In the genomic region with DNA sequence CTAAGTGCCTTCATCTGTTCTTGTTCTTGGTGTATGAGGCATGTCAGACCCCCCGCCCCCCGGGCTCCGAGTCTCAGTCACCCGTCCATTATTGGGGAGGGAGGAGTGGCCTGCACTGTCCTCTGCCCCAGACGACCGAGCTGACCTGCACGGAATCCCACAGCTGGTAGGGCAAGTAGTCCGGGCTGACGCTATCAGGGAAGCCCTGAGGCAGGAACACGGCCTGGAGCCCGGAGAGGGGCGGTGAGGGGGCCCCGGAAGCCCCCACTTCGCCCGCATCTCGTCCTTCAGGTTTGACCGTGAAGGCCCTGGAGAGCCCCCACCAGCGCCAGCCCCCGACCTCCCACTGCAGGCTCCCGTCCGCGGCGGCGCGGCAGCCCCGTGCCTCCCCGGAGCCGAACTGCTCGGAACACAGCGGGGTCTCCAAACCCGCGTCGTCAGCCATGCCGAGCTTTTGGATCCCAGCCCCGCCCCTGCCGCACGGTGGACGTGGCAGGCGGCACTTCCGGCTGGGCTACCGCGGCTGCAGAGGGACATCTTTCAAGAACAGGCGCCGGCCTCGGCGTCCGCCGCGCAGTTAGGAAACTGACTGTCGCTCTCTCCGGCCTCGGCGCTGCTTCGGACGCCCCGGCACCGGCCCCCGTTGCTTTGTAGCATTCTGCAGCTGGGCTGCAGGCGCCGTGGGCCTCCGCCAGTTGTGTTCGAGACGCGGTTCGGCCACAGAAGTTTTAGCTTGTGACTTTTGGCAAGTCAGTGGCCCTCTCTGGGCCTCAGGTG, we compare ENCODE assay signal across 1 cellular context.
TF ChIP-seq lines count a peak whose summit lies in the region.

A gene (minus strand): TSS at position 463 of the 777 bp plus-strand sequence. CDS start 18 bp downstream, at position 445.

TF ChIP-seq in HepG2, 621 proteins besides CTCF, POLR2A, EP300 and RAD21 (continued from another document and continues in another):
- TF ChIP-seq, protein P1, sequence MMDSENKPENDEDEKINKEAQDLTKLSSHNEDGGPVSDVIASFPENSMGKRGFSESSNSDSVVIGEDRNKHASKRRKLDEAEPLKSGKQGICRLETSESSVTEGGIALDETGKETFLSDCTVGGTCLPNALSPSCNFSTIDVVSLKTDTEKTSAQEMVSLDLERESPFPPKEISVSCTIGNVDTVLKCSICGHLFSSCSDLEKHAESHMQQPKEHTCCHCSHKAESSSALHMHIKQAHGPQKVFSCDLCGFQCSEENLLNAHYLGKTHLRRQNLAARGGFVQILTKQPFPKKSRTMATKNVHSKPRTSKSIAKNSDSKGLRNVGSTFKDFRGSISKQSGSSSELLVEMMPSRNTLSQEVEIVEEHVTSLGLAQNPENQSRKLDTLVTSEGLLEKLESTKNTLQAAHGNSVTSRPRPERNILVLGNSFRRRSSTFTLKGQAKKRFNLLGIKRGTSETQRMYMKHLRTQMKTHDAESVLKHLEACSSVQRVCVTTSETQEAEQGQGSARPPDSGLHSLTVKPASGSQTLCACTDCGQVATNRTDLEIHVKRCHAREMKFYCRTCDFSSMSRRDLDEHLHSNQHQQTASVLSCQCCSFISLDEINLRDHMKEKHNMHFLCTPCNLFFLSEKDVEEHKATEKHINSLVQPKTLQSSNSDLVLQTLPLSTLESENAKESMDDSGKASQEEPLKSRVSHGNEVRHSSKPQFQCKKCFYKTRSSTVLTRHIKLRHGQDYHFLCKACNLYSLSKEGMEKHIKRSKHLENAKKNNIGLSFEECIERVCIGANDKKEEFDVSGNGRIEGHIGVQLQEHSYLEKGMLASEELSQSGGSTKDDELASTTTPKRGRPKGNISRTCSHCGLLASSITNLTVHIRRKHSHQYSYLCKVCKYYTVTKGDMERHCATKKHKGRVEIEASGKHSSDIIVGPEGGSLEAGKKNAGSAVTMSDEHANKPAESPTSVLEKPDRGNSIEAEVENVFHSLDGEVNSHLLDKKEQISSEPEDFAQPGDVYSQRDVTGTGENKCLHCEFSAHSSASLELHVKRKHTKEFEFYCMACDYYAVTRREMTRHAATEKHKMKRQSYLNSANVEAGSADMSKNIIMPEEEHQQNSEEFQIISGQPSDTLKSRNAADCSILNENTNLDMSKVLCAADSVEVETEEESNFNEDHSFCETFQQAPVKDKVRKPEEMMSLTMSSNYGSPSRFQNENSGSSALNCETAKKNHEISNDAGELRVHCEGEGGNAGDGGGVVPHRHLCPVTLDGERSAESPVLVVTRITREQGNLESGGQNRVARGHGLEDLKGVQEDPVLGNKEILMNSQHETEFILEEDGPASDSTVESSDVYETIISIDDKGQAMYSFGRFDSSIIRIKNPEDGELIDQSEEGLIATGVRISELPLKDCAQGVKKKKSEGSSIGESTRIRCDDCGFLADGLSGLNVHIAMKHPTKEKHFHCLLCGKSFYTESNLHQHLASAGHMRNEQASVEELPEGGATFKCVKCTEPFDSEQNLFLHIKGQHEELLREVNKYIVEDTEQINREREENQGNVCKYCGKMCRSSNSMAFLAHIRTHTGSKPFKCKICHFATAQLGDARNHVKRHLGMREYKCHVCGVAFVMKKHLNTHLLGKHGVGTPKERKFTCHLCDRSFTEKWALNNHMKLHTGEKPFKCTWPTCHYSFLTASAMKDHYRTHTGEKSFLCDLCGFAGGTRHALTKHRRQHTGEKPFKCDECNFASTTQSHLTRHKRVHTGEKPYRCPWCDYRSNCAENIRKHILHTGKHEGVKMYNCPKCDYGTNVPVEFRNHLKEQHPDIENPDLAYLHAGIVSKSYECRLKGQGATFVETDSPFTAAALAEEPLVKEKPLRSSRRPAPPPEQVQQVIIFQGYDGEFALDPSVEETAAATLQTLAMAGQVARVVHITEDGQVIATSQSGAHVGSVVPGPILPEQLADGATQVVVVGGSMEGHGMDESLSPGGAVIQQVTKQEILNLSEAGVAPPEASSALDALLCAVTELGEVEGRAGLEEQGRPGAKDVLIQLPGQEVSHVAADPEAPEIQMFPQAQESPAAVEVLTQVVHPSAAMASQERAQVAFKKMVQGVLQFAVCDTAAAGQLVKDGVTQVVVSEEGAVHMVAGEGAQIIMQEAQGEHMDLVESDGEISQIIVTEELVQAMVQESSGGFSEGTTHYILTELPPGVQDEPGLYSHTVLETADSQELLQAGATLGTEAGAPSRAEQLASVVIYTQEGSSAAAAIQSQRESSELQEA (CRISPR knock-in tag; IDR thresholded peaks at IDR 0.05; ENCODE audit: not compliant biosample characterization), result peak; percentile 95
- TF ChIP-seq CHCHD3 (CRISPR knock-in tag; IDR thresholded peaks at IDR 0.05) (peak; percentile 88; the same call in 1 of the 2 replicates), PRMT3 (CRISPR knock-in tag; IDR thresholded peaks at IDR 0.05; ENCODE audit: borderline replicate concordance, low read depth) (peak; percentile 39; the same call in 1 of the 2 replicates), ZNF558 (CRISPR knock-in tag; IDR thresholded peaks at IDR 0.05; ENCODE audit: borderline replicate concordance) (peak; percentile 69; the same call in 1 of the 2 replicates), ATF1 (CRISPR knock-in tag; IDR thresholded peaks at IDR 0.05) (peak; percentile 64), CENPT (CRISPR knock-in tag; IDR thresholded peaks at IDR 0.05; ENCODE audit: low read depth) (no peak), NFYB (CRISPR knock-in tag; IDR thresholded peaks at IDR 0.05) (peak; percentile 56), RELA (CRISPR knock-in tag; IDR thresholded peaks at IDR 0.05) (0 out of 2 replicates have a peak, but pooled peaks have one; percentile 29), MXD4 (CRISPR knock-in tag; IDR thresholded peaks at IDR 0.05) (no peak; the same call in none of the 2 replicates), MYNN (CRISPR knock-in tag; IDR thresholded peaks at IDR 0.05; ENCODE audit: low read depth) (peak; percentile 54; the same call in 1 of the 2 replicates), XRCC5 (optimal IDR thresholded peaks at IDR 0.05; ENCODE audit: low read length) (peak; percentile 91), MTF2 (CRISPR knock-in tag; IDR thresholded peaks at IDR 0.05; ENCODE audit: borderline replicate concordance) (no peak), NPAS2 (CRISPR knock-in tag; IDR thresholded peaks at IDR 0.05; ENCODE audit: borderline replicate concordance) (no peak), RCOR2 (CRISPR knock-in tag; IDR thresholded peaks at IDR 0.05) (peak; percentile 62; the same call in 1 of the 2 replicates), ZSCAN20 (CRISPR knock-in tag; IDR thresholded peaks at IDR 0.05; ENCODE audit: borderline replicate concordance) (peak; percentile 86; the same call in 1 of the 2 replicates), ZMYM2 (CRISPR knock-in tag; IDR thresholded peaks at IDR 0.05) (peak; percentile 33; the same call in 1 of the 2 replicates), SRSF9 (IDR thresholded peaks at IDR 0.05; ENCODE audit: borderline replicate concordance, insufficient read depth, low read depth, low read length, poor library complexity, severe bottlenecking) (no peak), ZNF839 (CRISPR knock-in tag; IDR thresholded peaks at IDR 0.05; ENCODE audit: borderline replicate concordance) (peak; percentile 95), NCOR1 (IDR thresholded peaks at IDR 0.05; ENCODE audit: borderline replicate concordance, low read length) (peak; percentile 37; the same call in 1 of the 2 replicates), AHR (CRISPR knock-in tag; IDR thresholded peaks at IDR 0.05) (peak; percentile 86), ZNF431 (CRISPR knock-in tag; IDR thresholded peaks at IDR 0.05; ENCODE audit: borderline replicate concordance, low read depth) (peak; percentile 76; the same call in 1 of the 2 replicates), HNRNPL (IDR thresholded peaks at IDR 0.05; ENCODE audit: low read depth, low read length) (peak; percentile 52; the same call in 1 of the 2 replicates), MATR3 (CRISPR knock-in tag; IDR thresholded peaks at IDR 0.05) (no peak), ZNF670 (CRISPR knock-in tag; IDR thresholded peaks at IDR 0.05; ENCODE audit: borderline replicate concordance) (peak; percentile 64; the same call in 1 of the 2 replicates), SP2 (CRISPR knock-in tag; IDR thresholded peaks at IDR 0.05) (peak; percentile 48)
- TF ChIP-seq, protein P2, sequence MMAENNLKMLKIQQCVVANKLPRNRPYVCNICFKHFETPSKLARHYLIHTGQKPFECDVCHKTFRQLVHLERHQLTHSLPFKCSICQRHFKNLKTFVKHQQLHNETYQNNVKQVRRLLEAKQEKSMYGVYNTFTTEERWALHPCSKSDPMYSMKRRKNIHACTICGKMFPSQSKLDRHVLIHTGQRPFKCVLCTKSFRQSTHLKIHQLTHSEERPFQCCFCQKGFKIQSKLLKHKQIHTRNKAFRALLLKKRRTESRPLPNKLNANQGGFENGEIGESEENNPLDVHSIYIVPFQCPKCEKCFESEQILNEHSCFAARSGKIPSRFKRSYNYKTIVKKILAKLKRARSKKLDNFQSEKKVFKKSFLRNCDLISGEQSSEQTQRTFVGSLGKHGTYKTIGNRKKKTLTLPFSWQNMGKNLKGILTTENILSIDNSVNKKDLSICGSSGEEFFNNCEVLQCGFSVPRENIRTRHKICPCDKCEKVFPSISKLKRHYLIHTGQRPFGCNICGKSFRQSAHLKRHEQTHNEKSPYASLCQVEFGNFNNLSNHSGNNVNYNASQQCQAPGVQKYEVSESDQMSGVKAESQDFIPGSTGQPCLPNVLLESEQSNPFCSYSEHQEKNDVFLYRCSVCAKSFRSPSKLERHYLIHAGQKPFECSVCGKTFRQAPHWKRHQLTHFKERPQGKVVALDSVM (CRISPR knock-in tag; IDR thresholded peaks at IDR 0.05), result peak; percentile 80
- TF ChIP-seq, protein P3, sequence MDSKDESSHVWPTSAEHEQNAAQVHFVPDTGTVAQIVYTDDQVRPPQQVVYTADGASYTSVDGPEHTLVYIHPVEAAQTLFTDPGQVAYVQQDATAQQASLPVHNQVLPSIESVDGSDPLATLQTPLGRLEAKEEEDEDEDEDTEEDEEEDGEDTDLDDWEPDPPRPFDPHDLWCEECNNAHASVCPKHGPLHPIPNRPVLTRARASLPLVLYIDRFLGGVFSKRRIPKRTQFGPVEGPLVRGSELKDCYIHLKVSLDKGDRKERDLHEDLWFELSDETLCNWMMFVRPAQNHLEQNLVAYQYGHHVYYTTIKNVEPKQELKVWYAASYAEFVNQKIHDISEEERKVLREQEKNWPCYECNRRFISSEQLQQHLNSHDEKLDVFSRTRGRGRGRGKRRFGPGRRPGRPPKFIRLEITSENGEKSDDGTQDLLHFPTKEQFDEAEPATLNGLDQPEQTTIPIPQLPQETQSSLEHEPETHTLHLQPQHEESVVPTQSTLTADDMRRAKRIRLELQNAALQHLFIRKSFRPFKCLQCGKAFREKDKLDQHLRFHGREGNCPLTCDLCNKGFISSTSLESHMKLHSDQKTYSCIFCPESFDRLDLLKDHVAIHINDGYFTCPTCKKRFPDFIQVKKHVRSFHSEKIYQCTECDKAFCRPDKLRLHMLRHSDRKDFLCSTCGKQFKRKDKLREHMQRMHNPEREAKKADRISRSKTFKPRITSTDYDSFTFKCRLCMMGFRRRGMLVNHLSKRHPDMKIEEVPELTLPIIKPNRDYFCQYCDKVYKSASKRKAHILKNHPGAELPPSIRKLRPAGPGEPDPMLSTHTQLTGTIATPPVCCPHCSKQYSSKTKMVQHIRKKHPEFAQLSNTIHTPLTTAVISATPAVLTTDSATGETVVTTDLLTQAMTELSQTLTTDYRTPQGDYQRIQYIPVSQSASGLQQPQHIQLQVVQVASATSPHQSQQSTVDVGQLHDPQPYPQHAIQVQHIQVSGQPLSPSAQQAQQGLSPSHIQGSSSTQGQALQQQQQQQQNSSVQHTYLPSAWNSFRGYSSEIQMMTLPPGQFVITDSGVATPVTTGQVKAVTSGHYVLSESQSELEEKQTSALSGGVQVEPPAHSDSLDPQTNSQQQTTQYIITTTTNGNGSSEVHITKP (CRISPR knock-in tag; IDR thresholded peaks at IDR 0.05; ENCODE audit: low read depth), result peak; percentile 84
- TF ChIP-seq, protein P4, sequence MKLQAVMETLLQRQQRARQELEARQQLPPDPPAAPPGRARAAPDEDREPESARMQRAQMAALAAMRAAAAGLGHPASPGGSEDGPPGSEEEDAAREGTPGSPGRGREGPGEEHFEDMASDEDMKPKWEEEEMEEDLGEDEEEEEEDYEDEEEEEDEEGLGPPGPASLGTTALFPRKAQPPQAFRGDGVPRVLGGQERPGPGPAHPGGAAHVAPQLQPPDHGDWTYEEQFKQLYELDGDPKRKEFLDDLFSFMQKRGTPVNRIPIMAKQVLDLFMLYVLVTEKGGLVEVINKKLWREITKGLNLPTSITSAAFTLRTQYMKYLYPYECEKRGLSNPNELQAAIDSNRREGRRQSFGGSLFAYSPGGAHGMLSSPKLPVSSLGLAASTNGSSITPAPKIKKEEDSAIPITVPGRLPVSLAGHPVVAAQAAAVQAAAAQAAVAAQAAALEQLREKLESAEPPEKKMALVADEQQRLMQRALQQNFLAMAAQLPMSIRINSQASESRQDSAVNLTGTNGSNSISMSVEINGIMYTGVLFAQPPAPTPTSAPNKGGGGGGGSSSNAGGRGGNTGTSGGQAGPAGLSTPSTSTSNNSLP (IDR thresholded peaks at IDR 0.05; ENCODE audit: low read depth, low read length), result peak; percentile 45; the same call in 1 of the 2 replicates
- TF ChIP-seq, protein P5, sequence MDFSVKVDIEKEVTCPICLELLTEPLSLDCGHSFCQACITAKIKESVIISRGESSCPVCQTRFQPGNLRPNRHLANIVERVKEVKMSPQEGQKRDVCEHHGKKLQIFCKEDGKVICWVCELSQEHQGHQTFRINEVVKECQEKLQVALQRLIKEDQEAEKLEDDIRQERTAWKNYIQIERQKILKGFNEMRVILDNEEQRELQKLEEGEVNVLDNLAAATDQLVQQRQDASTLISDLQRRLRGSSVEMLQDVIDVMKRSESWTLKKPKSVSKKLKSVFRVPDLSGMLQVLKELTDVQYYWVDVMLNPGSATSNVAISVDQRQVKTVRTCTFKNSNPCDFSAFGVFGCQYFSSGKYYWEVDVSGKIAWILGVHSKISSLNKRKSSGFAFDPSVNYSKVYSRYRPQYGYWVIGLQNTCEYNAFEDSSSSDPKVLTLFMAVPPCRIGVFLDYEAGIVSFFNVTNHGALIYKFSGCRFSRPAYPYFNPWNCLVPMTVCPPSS (IDR thresholded peaks at IDR 0.05), result no peak
- TF ChIP-seq, protein P6, sequence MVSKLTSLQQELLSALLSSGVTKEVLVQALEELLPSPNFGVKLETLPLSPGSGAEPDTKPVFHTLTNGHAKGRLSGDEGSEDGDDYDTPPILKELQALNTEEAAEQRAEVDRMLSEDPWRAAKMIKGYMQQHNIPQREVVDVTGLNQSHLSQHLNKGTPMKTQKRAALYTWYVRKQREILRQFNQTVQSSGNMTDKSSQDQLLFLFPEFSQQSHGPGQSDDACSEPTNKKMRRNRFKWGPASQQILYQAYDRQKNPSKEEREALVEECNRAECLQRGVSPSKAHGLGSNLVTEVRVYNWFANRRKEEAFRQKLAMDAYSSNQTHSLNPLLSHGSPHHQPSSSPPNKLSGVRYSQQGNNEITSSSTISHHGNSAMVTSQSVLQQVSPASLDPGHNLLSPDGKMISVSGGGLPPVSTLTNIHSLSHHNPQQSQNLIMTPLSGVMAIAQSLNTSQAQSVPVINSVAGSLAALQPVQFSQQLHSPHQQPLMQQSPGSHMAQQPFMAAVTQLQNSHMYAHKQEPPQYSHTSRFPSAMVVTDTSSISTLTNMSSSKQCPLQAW (CRISPR knock-in tag; IDR thresholded peaks at IDR 0.05), result peak; percentile 93
- TF ChIP-seq, protein P7, sequence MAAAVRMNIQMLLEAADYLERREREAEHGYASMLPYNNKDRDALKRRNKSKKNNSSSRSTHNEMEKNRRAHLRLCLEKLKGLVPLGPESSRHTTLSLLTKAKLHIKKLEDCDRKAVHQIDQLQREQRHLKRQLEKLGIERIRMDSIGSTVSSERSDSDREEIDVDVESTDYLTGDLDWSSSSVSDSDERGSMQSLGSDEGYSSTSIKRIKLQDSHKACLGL (CRISPR knock-in tag; IDR thresholded peaks at IDR 0.05), result peak; percentile 92
